Comparison of ENCODE assay signal across 14 cellular contexts in genomic region chr11:84673753-84674152, GRCh38.
DNase-seq lines count a peak whose midpoint lies in the region; ATAC-seq and TF ChIP-seq lines count a peak whose summit lies in the region.
"Had no signal": no experiment of that assay in that cellular context is flagged by ENCODE, and none has a peak within 500 bp of the region (broad histone marks: within the 10 kb centered on the region; RNA-seq: fewer than 3 reads in every experiment).

No MANE protein-coding gene starts in this region.

- H3K4me3 Mint-ChIP-seq in WTC11 = no peak overlapping the region
- H3K4me3 Mint-ChIP-seq: activated T-cell treated with anti-CD3 and anti-CD28 coated beads, Interleukin-2, amount 50 U/mL, for 72 hours had no signal

- POLR2A ChIA-PET in WTC11 (lab: Charles Lee) = no interaction called here

- CTCF ChIA-PET in WTC11 (lab: Charles Lee) = interaction anchor here (1.2 kb wide), 1 partner anchor 289 kb away, joined by 3 read pairs; no protein-coding TSS in a partner anchor

- H3K27me3 ChIP-seq in HUES64 (ENCODE audit: insufficient read depth, low read length) = no peaks in the 10 kb centered on the region

- 0 out of 2 replicates have a peak overlapping the region, but pooled peaks have one; percentile 20 for H3K27ac ChIP-seq in HUES64 (ENCODE audit: low read depth, low read length)
- H3K27ac ChIP-seq: HL-60, psoas muscle had no signal

- H3K4me3 ChIP-seq in AG10803 (ENCODE audit: low read length) (no peak overlapping the region), HUES64 (ENCODE audit: low read length) (no peak overlapping the region)
- H3K4me3 ChIP-seq: psoas muscle had no signal

- peaks cover 20% of the 10 kb centered on the region for H3K4me1 ChIP-seq in HUES64 (ENCODE audit: insufficient read depth, low read length)

- H3K9me3 ChIP-seq in HUES64 (ENCODE audit: insufficient read depth, low read depth, low read length) = no peaks in the 10 kb centered on the region
- H3K9me3 ChIP-seq: psoas muscle had no signal

- no peaks in the 10 kb centered on the region for H3K27me3 Mint-ChIP-seq in WTC11 (ENCODE audit: low read depth)

- H3K36me3 Mint-ChIP-seq in WTC11 = no peaks in the 10 kb centered on the region

- no peaks in the 10 kb centered on the region for H3K36me3 ChIP-seq in HUES64 (ENCODE audit: insufficient read depth, low read length)

- H3K9me3 Mint-ChIP-seq in WTC11 = no peaks in the 10 kb centered on the region

- H3K4me1 Mint-ChIP-seq in WTC11 = peaks cover 54% of the 10 kb centered on the region

- TF ChIP-seq CTCF in AG10803 (conservative IDR thresholded peaks at IDR 0.05; ENCODE audit: low read length) = no peak
- no peak for TF ChIP-seq CTCF in WTC11 (IDR thresholded peaks at IDR 0.05)

- peak; percentile 92 for ATAC-seq in WTC11
- ATAC-seq in GM18867 (IDR thresholded peaks at IDR 0.05; ENCODE audit: unreplicated experiment) = no peak
- ATAC-seq: activated T-cell treated with anti-CD3 and anti-CD28 coated beads, Interleukin-2, amount 50 U/mL, for 72 hours had no signal

- no peak overlapping the region for H3K27ac Mint-ChIP-seq in WTC11
- H3K27ac Mint-ChIP-seq: activated T-cell treated with anti-CD3 and anti-CD28 coated beads, Interleukin-2, amount 50 U/mL, for 72 hours had no signal

- H3K9ac ChIP-seq in HUES64 (ENCODE audit: low read depth, low read length) = no peak overlapping the region

- DNase-seq in AG10803 (ENCODE audit: low read depth) = peak; percentile 4
- no peak for DNase-seq in WTC11 (ENCODE audit: low spot score)
- peak; percentile 60 for DNase-seq in iPS-NIHi11 (ENCODE audit: low spot score)
- no peak for DNase-seq in ureter (ENCODE audit: low spot score)
- no peak for DNase-seq in activated T-cell treated with anti-CD3 and anti-CD28 coated beads, Interleukin-2, amount 50 U/mL, for 48 hours
- no peak for DNase-seq in COLO829 (ENCODE audit: low spot score)
- DNase-seq: activated T-cell treated with anti-CD3 and anti-CD28 coated beads, Interleukin-2, amount 50 U/mL, for 72 hours; effector memory CD4-positive, alpha-beta T cell; NCI-H748 treated with DMSO at 0.1 percent for 48 hours; psoas muscle; stimulated activated CD4-positive, alpha-beta T cell treated with anti-CD3 and anti-CD28 coated beads, Interleukin-1b, Interleukin-23, amount 100 ng/mL, for 48 hours had no signal

TF ChIP-seq in WTC11, 78 proteins besides CTCF, POLR2A, EP300 and RAD21:
- no peak for TF ChIP-seq ZNF416 (CRISPR knock-in tag; IDR thresholded peaks at IDR 0.05)

Comparison
In these comparisons a context has a peak if more than half of its experiments do, and no peak if none do; other contexts are left out.
1. DNase-seq: peak in AG10803 (single experiment) and iPS-NIHi11 (single experiment); none in WTC11 (single experiment), ureter (single experiment), activated T-cell treated with anti-CD3 and anti-CD28 coated beads, Interleukin-2, amount 50 U/mL, for 48 hours (0 of 2) and COLO829 (single experiment).